In the genomic region with DNA sequence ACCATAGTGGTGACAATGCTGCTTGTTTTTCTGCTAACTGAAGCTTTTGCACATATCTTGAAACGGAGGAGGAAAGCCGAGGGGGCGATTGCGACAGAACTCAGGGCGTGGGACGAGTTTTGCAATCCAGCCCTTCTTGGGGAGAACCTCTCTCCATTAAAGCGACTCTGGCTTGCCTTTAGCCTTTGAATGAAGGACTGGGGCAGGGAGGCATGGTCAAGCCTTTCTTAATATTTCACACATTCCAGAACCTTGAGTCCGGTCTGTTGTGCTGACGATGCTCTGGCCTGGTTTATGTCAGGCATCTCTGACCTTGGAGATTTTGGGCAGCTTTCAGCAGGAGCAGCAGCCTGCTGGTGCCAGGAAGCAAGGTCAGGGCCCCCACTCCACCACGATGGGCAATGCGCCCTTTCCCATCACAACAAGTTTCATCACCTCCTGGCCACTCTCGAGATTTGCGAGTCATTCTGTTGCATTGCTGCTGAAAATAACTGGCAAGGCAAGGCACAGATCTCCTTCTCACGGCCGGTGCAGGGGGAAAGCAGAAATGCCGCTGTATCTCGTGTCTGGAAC, we compare ENCODE assay signal across 10 cellular contexts. TPM values are rescaled to one million over a fixed set of nuclear protein-coding genes. Genes with fewer than 3 reads are reported as not detected.
DNase-seq lines count a peak whose midpoint lies in the region; ATAC-seq and TF ChIP-seq lines count a peak whose summit lies in the region.
"Had no signal": no experiment of that assay in that cellular context is flagged by ENCODE, and none has a peak within 500 bp of the region (broad histone marks: within the 10 kb centered on the region; RNA-seq: fewer than 3 reads in every experiment).

No MANE protein-coding gene starts in this region.

- H3K9me3 ChIP-seq in tibial artery = no peaks in the 10 kb centered on the region

- peak overlapping the region; percentile 97 for H3K27ac Mint-ChIP-seq in HFFc6
- no peak overlapping the region for H3K27ac Mint-ChIP-seq in activated CD8-positive, alpha-beta T cell treated with anti-CD3 and anti-CD28 coated beads for 36 hours

- DNase-seq in HFFc6 (peak; percentile 71), epidermal melanocyte (ENCODE audit: insufficient read length, low spot score) (peak; percentile 55), medulla oblongata (ENCODE audit: extremely low spot score) (peak; percentile 56), tibial artery (peak; percentile 93 to 95), substantia nigra (lab: John Stamatoyannopoulos, UW) (no peak), middle frontal gyrus (ENCODE audit: extremely low spot score, low spot score) (no peak)
- no peak for DNase-seq in stimulated activated CD4-positive, alpha-beta T cell treated with anti-CD3 and anti-CD28 coated beads, Interleukin-4, amount 100 ng/mL, for 24 hours
- DNase-seq in activated CD8-positive, alpha-beta T cell treated with anti-CD3 and anti-CD28 coated beads for 36 hours = no peak
- DNase-seq: stimulated activated CD4-positive, alpha-beta T cell treated with anti-CD3 and anti-CD28 coated beads, Interleukin-1b, Interleukin-23, amount 100 ng/mL, for 48 hours; SW 1271 had no signal

- peak overlapping the region; percentile 50 to 55 for H3K27ac ChIP-seq in tibial artery
- H3K27ac ChIP-seq in substantia nigra (ENCODE audit: low read depth, low read length, poor library complexity, severe bottlenecking) = no peak overlapping the region

- CTCF ChIA-PET in activated CD8-positive, alpha-beta T cell treated with anti-CD3 and anti-CD28 coated beads for 36 hours (lab: Charles Lee) = interaction anchor here (0.9 kb wide), 1 partner anchor 14 kb away, joined by 3 read pairs; no protein-coding TSS in a partner anchor

- peaks cover 40% of the 10 kb centered on the region for H3K4me1 Mint-ChIP-seq in HFFc6 (ENCODE audit: low read depth)
- H3K4me1 Mint-ChIP-seq in activated CD8-positive, alpha-beta T cell treated with anti-CD3 and anti-CD28 coated beads for 36 hours (ENCODE audit: low read depth) = peaks cover 5% of the 10 kb centered on the region

- no peak overlapping the region for H3K4me3 ChIP-seq in tibial artery

- H3K27me3 Mint-ChIP-seq in HFFc6 (ENCODE audit: insufficient read depth) = peaks cover 5% of the 10 kb centered on the region
- peaks cover 4% of the 10 kb centered on the region for H3K27me3 Mint-ChIP-seq in activated CD8-positive, alpha-beta T cell treated with anti-CD3 and anti-CD28 coated beads for 36 hours

- POLR2A ChIA-PET in activated CD8-positive, alpha-beta T cell treated with anti-CD3 and anti-CD28 coated beads for 36 hours (lab: Charles Lee) = interaction anchor here (1.0 kb wide), 1 partner anchor 9 kb away, joined by 4 read pairs; no protein-coding TSS in a partner anchor

- intact Hi-C loops in tibial artery (cut with DNase I; ENCODE audit: low total_unique reads) = no loop called here
- intact Hi-C loops in activated CD8-positive, alpha-beta T cell treated with anti-CD3 and anti-CD28 coated beads for 36 hours (cut with micrococcal nuclease) = no loop called here

- peak overlapping the region; percentile 80 for H3K4me3 Mint-ChIP-seq in HFFc6
- H3K4me3 Mint-ChIP-seq in activated CD8-positive, alpha-beta T cell treated with anti-CD3 and anti-CD28 coated beads for 36 hours = no peak overlapping the region

- no peaks in the 10 kb centered on the region for H3K27me3 ChIP-seq in tibial artery

- peaks cover 0 to 41% (median 12%) of the 10 kb centered on the region in 4 donors for H3K4me1 ChIP-seq in tibial artery

- ATAC-seq in activated CD8-positive, alpha-beta T cell treated with anti-CD3 and anti-CD28 coated beads for 36 hours = no peak

- H3K36me3 Mint-ChIP-seq in HFFc6 (ENCODE audit: low read depth) = no peaks in the 10 kb centered on the region
- H3K36me3 Mint-ChIP-seq in activated CD8-positive, alpha-beta T cell treated with anti-CD3 and anti-CD28 coated beads for 36 hours (ENCODE audit: low read depth) = no peaks in the 10 kb centered on the region

- H3K36me3 ChIP-seq in tibial artery = no peaks in the 10 kb centered on the region

- TF ChIP-seq CTCF in HFFc6 (IDR thresholded peaks at IDR 0.05) = no peak
- TF ChIP-seq CTCF in tibial artery (IDR thresholded peaks at IDR 0.05) = no peak
- no peak for TF ChIP-seq CTCF in activated CD8-positive, alpha-beta T cell treated with anti-CD3 and anti-CD28 coated beads for 36 hours (IDR thresholded peaks at IDR 0.05)

- H3K9me3 Mint-ChIP-seq in HFFc6 = no peaks in the 10 kb centered on the region
- H3K9me3 Mint-ChIP-seq in activated CD8-positive, alpha-beta T cell treated with anti-CD3 and anti-CD28 coated beads for 36 hours = no peaks in the 10 kb centered on the region

RNA-seq across cellular contexts. Expression of gene EMILIN2, which starts 10.8 kb away (rescaled TPM):
- total RNA-seq in HFFc6 (2021; fragmentation: NEBNext Ultra II Directional; extraction: Animal tissue kit (Norgen Biotek cat#: 25700)) = 10 to 100 TPM in 1 of 6 experiments, 1 to 10 TPM in 5; 5.9 to 10.6 (median 8.2) TPM
- 10 to 100 TPM; 17.3 to 19.4 TPM for total RNA-seq in activated CD8-positive, alpha-beta T cell treated with anti-CD3 and anti-CD28 coated beads for 36 hours

Comparison
In these comparisons a context has a peak if more than half of its experiments do, and no peak if none do; other contexts are left out.
1. DNase-seq: peak in HFFc6 (single experiment), epidermal melanocyte (single experiment), medulla oblongata (single experiment) and tibial artery (2 of 2); none in substantia nigra (0 of 49), middle frontal gyrus (single experiment), stimulated activated CD4-positive, alpha-beta T cell treated with anti-CD3 and anti-CD28 coated beads, Interleukin-4, amount 100 ng/mL, for 24 hours (single experiment) and activated CD8-positive, alpha-beta T cell treated with anti-CD3 and anti-CD28 coated beads for 36 hours (single experiment).